In the genomic region with DNA sequence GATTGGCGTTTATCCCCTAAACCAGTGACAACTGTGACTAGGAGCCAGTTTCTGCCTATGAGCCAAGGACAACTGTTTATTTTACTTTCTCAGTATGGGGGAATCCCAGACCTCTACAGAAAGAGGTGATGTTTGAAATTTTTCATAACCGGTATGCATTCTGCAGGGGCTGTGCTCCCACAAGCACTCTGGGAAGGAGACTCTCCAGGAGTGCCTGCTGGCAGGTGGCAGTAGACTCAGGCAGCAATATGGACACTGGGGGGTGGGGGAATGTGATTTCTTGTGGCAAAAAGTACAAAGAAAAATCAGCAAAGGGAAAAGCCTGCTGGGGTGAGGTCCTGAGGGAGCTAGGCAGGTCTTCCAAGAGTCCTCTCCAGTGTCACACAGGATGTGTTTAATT, we compare ENCODE assay signal across 24 cellular contexts. TPM values are rescaled to one million over a fixed set of nuclear protein-coding genes. Genes with fewer than 3 reads are reported as not detected.
DNase-seq lines count a peak whose midpoint lies in the region; ATAC-seq and TF ChIP-seq lines count a peak whose summit lies in the region.
"Had no signal": no experiment of that assay in that cellular context is flagged by ENCODE, and none has a peak within 500 bp of the region (broad histone marks: within the 10 kb centered on the region; RNA-seq: fewer than 3 reads in every experiment).

No MANE protein-coding gene starts in this region.

- H3K36me3 ChIP-seq in thyroid gland = no peaks in the 10 kb centered on the region
- H3K36me3 ChIP-seq: BLaER1 treated with 17β-estradiol and CSF1 and Interleukin-3, amounts not matched to agents 10 nM and 100 nM had no signal

- no peaks in the 10 kb centered on the region for H3K27me3 ChIP-seq in thyroid gland
- H3K27me3 ChIP-seq: BLaER1 treated with 17β-estradiol and CSF1 and Interleukin-3, amounts not matched to agents 10 nM and 100 nM had no signal

- no peak for TF ChIP-seq CTCF in thyroid gland (IDR thresholded peaks at IDR 0.05)

- intact Hi-C loops in thyroid gland (cut with DNase I) = no loop called here

- no peak overlapping the region for H3K4me3 ChIP-seq in thyroid gland (replicated peaks in 1 of 3)
- H3K4me3 ChIP-seq: BLaER1 treated with 17β-estradiol and CSF1 and Interleukin-3, amounts not matched to agents 10 nM and 100 nM had no signal

- peaks cover 4 to 22% of the 10 kb centered on the region in 2 donors for H3K4me1 ChIP-seq in thyroid gland

- no peaks in the 10 kb centered on the region for H3K9me3 ChIP-seq in thyroid gland
- H3K9me3 ChIP-seq: BLaER1 treated with 17β-estradiol and CSF1 and Interleukin-3, amounts not matched to agents 10 nM and 100 nM had no signal

- no peak overlapping the region for H3K27ac ChIP-seq in thyroid gland
- H3K27ac ChIP-seq: BLaER1 treated with 17β-estradiol and CSF1 and Interleukin-3, amounts not matched to agents 10 nM and 100 nM had no signal

- WGBS in thyroid gland, 2 donors = 38 to 44% methylated on average over 2 of the region's 2 CpGs

- DNase-seq in activated effector memory CD4-positive, alpha-beta T cell treated with anti-CD3 and anti-CD28 coated beads, Interleukin-2, amount 50 U/mL, for 16 hours = peak; percentile 31
- no peak for DNase-seq in activated effector memory CD4-positive, alpha-beta T cell treated with Interleukin-2 at 50 U/mL for 16 hours
- peak; percentile 30 for DNase-seq in Daoy (ENCODE audit: low read depth)
- DNase-seq in NCI-H69 (lab: John Stamatoyannopoulos, UW) = peak; percentile 7
- DNase-seq in thyroid gland = peak; percentile 7 to 12
- no peak for DNase-seq in activated CD4-positive, alpha-beta T cell treated with anti-CD3 and anti-CD28 coated beads for 4 hours
- no peak for DNase-seq in dedifferentiated amniotic fluid mesenchymal stem cell (ENCODE audit: extremely low spot score)
- DNase-seq: 8988T; AML-193; CD4-positive, alpha-beta T cell; DND-41; Karpas-422; NCI-H1105; NCI-H1436 treated with DMSO at 0.1 percent for 48 hours; NCI-H187 treated with DMSO at 0.1 percent for 48 hours; NCI-H2171 treated with DMSO at 0.1 percent for 48 hours; NCI-H446 treated with DMSO at 0.1 percent for 48 hours; NCI-H526; SHP77 treated with DMSO at 0.1 percent for 48 hours; T-helper 1 cell had no signal

- no peak for ATAC-seq in HG03571 (IDR thresholded peaks at IDR 0.05; ENCODE audit: unreplicated experiment)

- TF ChIP-seq POLR2A in thyroid gland (IDR thresholded peaks at IDR 0.05) = no peak

RNA-seq across cellular contexts. Expression of gene TGM4, which starts 5.9 kb away (rescaled TPM):
- 0.17 and 0.51 TPM in 2 replicates for total RNA-seq in Daoy (2014; rRNA removed; shearing (Covaris generic))
- total RNA-seq in thyroid gland = under 1 TPM in 2 of 4 donors, not detected in 2; 0.13 to 0.33 TPM
- total RNA-seq: CD4-positive, alpha-beta T cell; G401; H4 had no signal

RNA-seq across cellular contexts. Expression of gene TMEM42, which starts 18.6 kb away (rescaled TPM):
- 8.5 and 11.6 TPM in 2 replicates for total RNA-seq in Daoy (2014; rRNA removed; shearing (Covaris generic))
- total RNA-seq in thyroid gland = 10 to 100 TPM; 12.2 to 48.6 (median 27.9) TPM

Comparison
In these comparisons a context has a peak if more than half of its experiments do, and no peak if none do; other contexts are left out.
1. DNase-seq: peak in activated effector memory CD4-positive, alpha-beta T cell treated with anti-CD3 and anti-CD28 coated beads, Interleukin-2, amount 50 U/mL, for 16 hours (single experiment), Daoy (single experiment), NCI-H69 (single experiment) and thyroid gland (2 of 2); none in activated effector memory CD4-positive, alpha-beta T cell treated with Interleukin-2 at 50 U/mL for 16 hours (single experiment), activated CD4-positive, alpha-beta T cell treated with anti-CD3 and anti-CD28 coated beads for 4 hours (0 of 2) and dedifferentiated amniotic fluid mesenchymal stem cell (single experiment).